Comparison of ENCODE assay signal across 28 cellular contexts in genomic region chr4:169156392-169156791, GRCh38.
"Had no signal": no experiment of that assay in that cellular context is flagged by ENCODE, and none has a peak within 500 bp of the region (broad histone marks: within the 10 kb centered on the region; RNA-seq: fewer than 3 reads in every experiment).

No MANE protein-coding gene starts in this region.

- H3K9me3 ChIP-seq: ovary, psoas muscle, spleen, suprapubic skin, testis, tibial artery, transverse colon, upper lobe of right lung, uterus had no signal

- H3K4me3 ChIP-seq: neural progenitor cell, ovary, psoas muscle, skin epidermis, smooth muscle cell, spleen, suprapubic skin, testis, tibial artery, transverse colon, upper lobe of right lung, uterus had no signal

- H2AFZ ChIP-seq: neural progenitor cell, parathyroid adenoma had no signal

- H3K4me1 ChIP-seq: parathyroid adenoma, uterus had no signal

- H3K79me2 ChIP-seq: parathyroid adenoma had no signal

- DNase-seq: natural killer cell; occipital lobe; ovary; posterior cingulate gyrus; psoas muscle; right cardiac atrium; spleen; stimulated activated CD4-positive, alpha-beta T cell treated with anti-CD3 and anti-CD28 coated beads, Interleukin-12 subunit alpha, Interleukin-12 subunit beta, amount 100 ng/mL, for 4 hours; stimulated activated CD4-positive, alpha-beta T cell treated with anti-CD3 and anti-CD28 coated beads, Interleukin-1b, Interleukin-23, amount 100 ng/mL, for 48 hours; stimulated activated CD4-positive, alpha-beta T cell treated with anti-CD3 and anti-CD28 coated beads, Interleukin-4, amount 100 ng/mL, for 1 hour; stimulated activated CD4-positive, alpha-beta T cell treated with anti-CD3 and anti-CD28 coated beads, Interleukin-4, amount 100 ng/mL, for 4 hours; stimulated activated CD8-positive, alpha-beta memory T cell treated with anti-CD3 and anti-CD28 coated beads, Interleukin-4, amount 100 ng/mL, for 48 hours; stimulated activated naive CD4-positive, alpha-beta T cell; stimulated activated naive CD8-positive, alpha-beta T cell treated with anti-CD3 and anti-CD28 coated beads, Interleukin-15, amount 100 ng/mL, for 72 hours; stimulated activated naive CD8-positive, alpha-beta T cell treated with anti-CD3 and anti-CD28 coated beads, Interleukin-15, Interleukin-2, amounts not matched to agents 100 U/mL and 50 U/mL, for 24 hours; substantia nigra; testis; tibial artery; transverse colon; upper lobe of right lung; uterus had no signal

- H3K27ac ChIP-seq: neural progenitor cell, ovary, parathyroid adenoma, psoas muscle, skin epidermis, spleen, suprapubic skin, testis, tibial artery, transverse colon, upper lobe of right lung, uterus had no signal

- H3K36me3 ChIP-seq: neural progenitor cell, ovary, suprapubic skin, uterus had no signal

- H3K27me3 ChIP-seq: neural progenitor cell, ovary, spleen, suprapubic skin, testis, tibial artery, transverse colon, upper lobe of right lung, uterus had no signal

- H3K4me2 ChIP-seq: neural progenitor cell, smooth muscle cell had no signal

- ATAC-seq: natural killer cell; psoas muscle; right cardiac atrium; sciatic nerve; stimulated activated memory B cell treated with anti-CD40 and anti-IgM and Interleukin-4, amounts not matched to agents 10 μg/mL and 1 μg/mL and 100 μg/mL, for 72 hours; stimulated activated naive CD8-positive, alpha-beta T cell treated with anti-CD3 and anti-CD28 coated beads, Interleukin-15, amount 100 ng/mL, for 72 hours; stimulated activated naive CD8-positive, alpha-beta T cell treated with anti-CD3 and anti-CD28 coated beads, Interleukin-15, Interleukin-2, amounts not matched to agents 100 U/mL and 50 U/mL, for 24 hours; upper lobe of right lung had no signal
